Comparison of ENCODE assay signal across 16 cellular contexts in genomic region chr22:22912722-22913253, GRCh38. TPM values are rescaled to one million over a fixed set of nuclear protein-coding genes. Genes with fewer than 3 reads are reported as not detected.
DNase-seq lines count a peak whose midpoint lies in the region; ATAC-seq, FAIRE-seq and TF ChIP-seq lines count a peak whose summit lies in the region.
"Had no signal": no experiment of that assay in that cellular context is flagged by ENCODE, and none has a peak within 500 bp of the region (broad histone marks: within the 10 kb centered on the region; RNA-seq: fewer than 3 reads in every experiment).

No MANE protein-coding gene starts in this region.

- ATAC-seq in GM18517 (IDR thresholded peaks at IDR 0.05; ENCODE audit: unreplicated experiment) = no peak
- ATAC-seq in HG02759 (IDR thresholded peaks at IDR 0.05; ENCODE audit: unreplicated experiment) = no peak
- ATAC-seq: HCT116 had no signal

- H3K9me2 ChIP-seq in OCI-LY7 (ENCODE audit: insufficient read depth, low read length) (no peaks in the 10 kb centered on the region), GM23248 (ENCODE audit: insufficient read depth) (no peaks in the 10 kb centered on the region)

- H3K9me3 ChIP-seq in BLaER1 treated with 17β-estradiol and CSF1 and Interleukin-3, amounts not matched to agents 10 nM and 100 nM (replicated peaks in 1 of 11) = no peaks in the 10 kb centered on the region
- H3K9me3 ChIP-seq in OCI-LY7 (ENCODE audit: low read length) (no peaks in the 10 kb centered on the region), kidney (ENCODE audit: control insufficient read depth in 1 of 2, low read length in 2 of 2) (no peaks in the 10 kb centered on the region), spleen (no peaks in the 10 kb centered on the region), GM23248 (ENCODE audit: low read depth) (no peaks in the 10 kb centered on the region)

- peak overlapping the region in 2 of 11 experiments; percentile 83 to 84; a peak in 3 of 22 replicates for H3K27ac ChIP-seq in BLaER1 treated with 17β-estradiol and CSF1 and Interleukin-3, amounts not matched to agents 10 nM and 100 nM
- peak overlapping the region; percentile 4 for H3K27ac ChIP-seq in OCI-LY7 (ENCODE audit: low read depth, low read length, poor library complexity, severe bottlenecking)
- no peak overlapping the region for H3K27ac ChIP-seq in kidney (ENCODE audit: low read depth in 2 of 2, low read length in 2 of 2)
- peak overlapping the region in 1 of 8 donors; percentile 37 for H3K27ac ChIP-seq in spleen
- H3K27ac ChIP-seq in GM23248 = no peak overlapping the region

- H3K27me3 ChIP-seq in BLaER1 treated with 17β-estradiol and CSF1 and Interleukin-3, amounts not matched to agents 10 nM and 100 nM = no peaks in the 10 kb centered on the region
- H3K27me3 ChIP-seq in spleen (replicated peaks in 1 of 7) (no peaks in the 10 kb centered on the region), GM23248 (replicated peaks; ENCODE audit: insufficient read depth) (peaks cover 13% of the 10 kb centered on the region)

- intact Hi-C loops in OCI-LY7 (cut with micrococcal nuclease; ENCODE audit: unreplicated experiment) (no loop called here), kidney (cut with DNase I) (no loop called here), spleen (cut with DNase I; ENCODE audit: low total_unique reads) (no loop called here)

- peaks cover 45 to 93% (median 74%) of the 10 kb centered on the region in 10 experiments for H3K4me1 ChIP-seq in BLaER1 treated with 17β-estradiol and CSF1 and Interleukin-3, amounts not matched to agents 10 nM and 100 nM
- H3K4me1 ChIP-seq in OCI-LY7 (ENCODE audit: insufficient read depth, low read length, poor library complexity, severe bottlenecking) (peaks cover 51% of the 10 kb centered on the region), kidney (ENCODE audit: control insufficient read depth in 1 of 2, insufficient read depth in 1 of 2, low read depth in 1 of 2, low read length in 2 of 2) (no peaks in the 10 kb centered on the region), spleen (peaks cover 0 to 43% (median 15%) of the 10 kb centered on the region in 6 donors), GM23248 (ENCODE audit: insufficient read depth) (no peaks in the 10 kb centered on the region)

- 84 to 91% (median 86%) methylated on average over 11 of the region's 11 CpGs for WGBS in spleen, 5 donors
- 53 to 62% methylated on average over 11 of the region's 11 CpGs for WGBS in GM23248 (ENCODE audit: low coverage in 1 of 2, low lambda C conversion rate in 2 of 2, missing lambda C conversion rate in 2 of 2), 2 experiments

- no peaks in the 10 kb centered on the region for H4K20me1 ChIP-seq in BLaER1 treated with 17β-estradiol and CSF1 and Interleukin-3, amounts not matched to agents 10 nM and 100 nM
- H4K20me1 ChIP-seq in OCI-LY7 (ENCODE audit: insufficient read depth, low read length) (no peaks in the 10 kb centered on the region), GM23248 (ENCODE audit: insufficient read depth) (no peaks in the 10 kb centered on the region)

- H3K79me2 ChIP-seq in OCI-LY7 (ENCODE audit: insufficient read depth, low read depth, low read length) (no peaks in the 10 kb centered on the region), GM23248 (ENCODE audit: insufficient read depth) (no peaks in the 10 kb centered on the region)

- H3K4me2 ChIP-seq in BLaER1 treated with 17β-estradiol and CSF1 and Interleukin-3, amounts not matched to agents 10 nM and 100 nM = peak overlapping the region in 8 of 11 experiments; percentile 66 to 96 (median 86); a peak in 13 of 22 replicates
- H3K4me2 ChIP-seq in OCI-LY7 (ENCODE audit: low read length) (no peak overlapping the region), GM23248 (ENCODE audit: unreplicated experiment) (no peak overlapping the region)

- no peaks in the 10 kb centered on the region for H3F3A ChIP-seq in GM23248 (ENCODE audit: insufficient read depth)

- TF ChIP-seq POLR2A in spleen (IDR thresholded peaks at IDR 0.05) = no peak

- in situ Hi-C loops in GM23248 (cut with MboI) = no loop called here

- H2AFZ ChIP-seq in OCI-LY7 (ENCODE audit: low read length) = no peak overlapping the region
- no peak overlapping the region for H2AFZ ChIP-seq in GM23248

- DNase-seq in OCI-LY7 (ENCODE audit: low spot score) = no peak
- peak; percentile 32 for DNase-seq in kidney
- DNase-seq in spleen = peak; percentile 57
- DNase-seq in SKM-1 treated with dmso at 0.1 percent for 144 hours (lab: John Stamatoyannopoulos, UW; ENCODE audit: unreplicated experiment) = no peak
- no peak for DNase-seq in GM23248
- DNase-seq: CD4-positive, CD25-positive, alpha-beta regulatory T cell; DMS 273 treated with DMSO at 0.1 percent for 48 hours; GF-D8; KBM-7 had no signal

- no peak overlapping the region for H3K4me3 ChIP-seq in BLaER1 treated with 17β-estradiol and CSF1 and Interleukin-3, amounts not matched to agents 10 nM and 100 nM
- H3K4me3 ChIP-seq in OCI-LY7 (ENCODE audit: low read depth, low read length, poor library complexity, severe bottlenecking) (no peak overlapping the region), kidney (ENCODE audit: low read length in 2 of 2) (no peak overlapping the region), spleen (no peak overlapping the region), GM23248 (no peak overlapping the region)

- POLR2A ChIA-PET in OCI-LY7 (lab: Charles Lee) = interaction anchor here (0.8 to 2.6 kb wide), 2 partner anchors 10 to 21 kb away, joined by 4 to 9 read pairs; no protein-coding TSS in a partner anchor

- TF ChIP-seq CTCF in OCI-LY7 (conservative IDR thresholded peaks at IDR 0.05; ENCODE audit: low read length) (no peak), kidney (IDR thresholded peaks at IDR 0.05; ENCODE audit: borderline replicate concordance, extremely low read depth, insufficient read depth) (no peak), spleen (IDR thresholded peaks at IDR 0.05 in 8 of 11, conservative IDR thresholded peaks at IDR 0.05 in 3 of 11) (no peak)

- FAIRE-seq in kidney (lab: Jason Lieb, UNC) = no peak
- FAIRE-seq: H54 had no signal

- no peaks in the 10 kb centered on the region for H3K36me3 ChIP-seq in BLaER1 treated with 17β-estradiol and CSF1 and Interleukin-3, amounts not matched to agents 10 nM and 100 nM
- peaks cover 4% of the 10 kb centered on the region; the same call in 1 of the 2 replicates for H3K36me3 ChIP-seq in OCI-LY7 (ENCODE audit: insufficient read depth, low read length)
- no peaks in the 10 kb centered on the region for H3K36me3 ChIP-seq in kidney (ENCODE audit: control insufficient read depth in 1 of 2, insufficient read depth in 2 of 2, low read length in 2 of 2)
- no peaks in the 10 kb centered on the region for H3K36me3 ChIP-seq in spleen
- no peaks in the 10 kb centered on the region for H3K36me3 ChIP-seq in GM23248 (ENCODE audit: low read depth)

- BruUV-seq in OCI-LY7 (replicated peaks; lab: Mats Ljungman, UMichigan) = no TSS peak

- CTCF ChIA-PET in OCI-LY7 (lab: Charles Lee; ENCODE audit: unreplicated experiment) = no interaction called here

- no peak overlapping the region for H3K9ac ChIP-seq in BLaER1 treated with 17β-estradiol and CSF1 and Interleukin-3, amounts not matched to agents 10 nM and 100 nM
- no peak overlapping the region for H3K9ac ChIP-seq in kidney (ENCODE audit: low read length in 2 of 2)
- no peak overlapping the region for H3K9ac ChIP-seq in GM23248

RNA-seq across cellular contexts. Expression of gene IGLL5, which starts 25.2 kb away (rescaled TPM):
- 219 TPM in 2 replicates for total RNA-seq in OCI-LY7 (2014; rRNA removed; shearing (Covaris generic))
- total RNA-seq in OCI-LY7 (2022) = 364 and 387 TPM in 2 replicates
- total RNA-seq in kidney = 103 TPM
- 1.9 TPM for polyA plus RNA-seq in kidney (ENCODE audit: insufficient read depth, low read depth, low replicate concordance)
- total RNA-seq in spleen = 100 to 1,000 TPM in 5 of 7 donors, 10 to 100 TPM in 2; 55.9 to 720 (median 130) TPM
- 100 to 1,000 TPM in 1 of 3 donors, 10 to 100 TPM in 2; 80.3 to 201 (median 93.0) TPM for polyA plus RNA-seq in spleen
- not detected in 2 replicates for total RNA-seq in GM23248 (2014; rRNA removed; shearing (Covaris generic))
- not detected in 2 replicates for polyA plus RNA-seq in GM23248 (2016; fragmentation: Nextera tagmentation; extraction: Ambion mirVana)
- total RNA-seq: A172 had no signal
- polyA plus RNA-seq: BJ had no signal

Comparison
In these comparisons a context has a peak if more than half of its experiments do, and no peak if none do; other contexts are left out.
1. H3K4me2 ChIP-seq: peak in BLaER1 treated with 17β-estradiol and CSF1 and Interleukin-3, amounts not matched to agents 10 nM and 100 nM (8 of 11); none in OCI-LY7 (single experiment) and GM23248 (single experiment).
2. DNase-seq: peak in kidney (single experiment) and spleen (single experiment); none in OCI-LY7 (single experiment), SKM-1 treated with dmso at 0.1 percent for 144 hours (single experiment) and GM23248 (single experiment).
3. RNA of gene IGLL5, which starts 25.2 kb away (total RNA-seq): 219 to 387 TPM in OCI-LY7, 55.9 to 720 TPM in spleen and 103 TPM in kidney (single experiment); not detected in GM23248; every median in the first group is over 10 times any median in the second.